In genomic region chr2:95023222-95023597, GRCh38 we compare ENCODE assay signal across 8 cellular contexts. TPM values are rescaled to one million over a fixed set of nuclear protein-coding genes. Genes with fewer than 3 reads are reported as not detected.
DNase-seq lines count a peak whose midpoint lies in the region; ATAC-seq, FAIRE-seq and TF ChIP-seq lines count a peak whose summit lies in the region.

No MANE protein-coding gene starts in this region.

- no peak for TF ChIP-seq POLR2A in H54 (IDR thresholded peaks at IDR 0.05; ENCODE audit: low read depth, low read length)

- no peak for TF ChIP-seq CTCF in foreskin fibroblast (IDR thresholded peaks at IDR 0.05; ENCODE audit: low read depth, low read length)

- intact Hi-C loops in Right ventricle myocardium inferior (cut with DNase I) (loop anchor here (2.0 kb wide), 1 partner anchor 92 kb away; no protein-coding TSS in a partner anchor), cardiac septum (cut with DNase I) (loop anchor here (5.0 kb wide), 1 partner anchor 54 kb away; no protein-coding TSS in a partner anchor)

- no peak for ATAC-seq in Right ventricle myocardium inferior

- no peak overlapping the region for H3K4me3 ChIP-seq in foreskin fibroblast (ENCODE audit: low read depth in 1 of 2, low read length in 2 of 2)

- peak; percentile 2 for DNase-seq in Right ventricle myocardium inferior (ENCODE audit: missing footprints)
- DNase-seq in cardiac septum (ENCODE audit: low spot score) = no peak
- peak; percentile 57 for DNase-seq in NAMALWA (ENCODE audit: low spot score)
- DNase-seq in activated T-helper 1 cell treated with Interleukin-2 at 50 U/mL for 16 hours (ENCODE audit: low read depth) = peak; percentile 41
- DNase-seq in renal cortical epithelial cell (ENCODE audit: low read depth) = peak; percentile 59
- no peak for DNase-seq in H54 (ENCODE audit: insufficient read length, low spot score)
- DNase-seq in NK-92 treated with Interleukin-12 subunit alpha and Interleukin-12 subunit beta, amount 100 ng/mL, for 24 hours (lab: John Stamatoyannopoulos, UW) = no peak
- DNase-seq in foreskin fibroblast = no peak

- no peak for FAIRE-seq in H54 (lab: Jason Lieb, UNC)

RNA-seq across cellular contexts. Expression of gene MAL, which starts 2.3 kb away (rescaled TPM):
- total RNA-seq in Right ventricle myocardium inferior (8.7 TPM), cardiac septum (8.3 TPM), renal cortical epithelial cell (255 and 504 TPM in 2 replicates)

Comparison
In these comparisons a context has a peak if more than half of its experiments do, and no peak if none do; other contexts are left out.
1. DNase-seq: peak in Right ventricle myocardium inferior (single experiment), NAMALWA (single experiment), activated T-helper 1 cell treated with Interleukin-2 at 50 U/mL for 16 hours (single experiment) and renal cortical epithelial cell (single experiment); none in cardiac septum (single experiment), H54 (single experiment), NK-92 treated with Interleukin-12 subunit alpha and Interleukin-12 subunit beta, amount 100 ng/mL, for 24 hours (single experiment) and foreskin fibroblast (0 of 2).
2. RNA of gene MAL, which starts 2.3 kb away (total RNA-seq): 255 to 504 TPM in renal cortical epithelial cell; 8.7 TPM in Right ventricle myocardium inferior (single experiment) and 8.3 TPM in cardiac septum (single experiment); every median in the first group is over 10 times any median in the second.